In the genomic region with DNA sequence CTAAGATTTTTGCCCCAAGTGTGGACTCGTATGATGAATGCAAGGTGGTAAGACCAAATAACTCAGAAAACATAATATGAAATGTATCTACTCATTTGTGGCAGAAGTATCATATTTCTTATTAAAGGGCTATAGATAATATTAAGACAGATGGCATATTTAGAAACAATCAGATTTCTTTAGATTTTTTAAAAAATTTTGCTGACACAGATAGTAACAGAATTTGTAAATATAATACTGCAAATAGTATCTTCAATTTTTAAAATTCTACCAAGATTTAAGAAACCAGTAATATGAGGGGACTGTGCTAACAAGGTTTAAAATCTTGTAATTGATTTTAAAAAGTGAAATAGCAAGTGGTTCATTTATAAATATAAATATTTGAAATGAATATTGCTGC, we compare ENCODE assay signal across 38 cellular contexts.
"Had no signal": no experiment of that assay in that cellular context is flagged by ENCODE, and none has a peak within 500 bp of the region (broad histone marks: within the 10 kb centered on the region; RNA-seq: fewer than 3 reads in every experiment).

No MANE protein-coding gene starts in this region.

- H3K9me3 Mint-ChIP-seq: activated naive CD4-positive, alpha-beta T cell treated with anti-CD3 and anti-CD28 coated beads for 36 hours; activated naive CD4-positive, alpha-beta T cell treated with anti-CD3 and anti-CD28 coated beads, Interleukin-2, amount 50 U/mL, for 24 hours; activated naive CD8-positive, alpha-beta T cell treated with anti-CD3 and anti-CD28 coated beads for 36 hours; activated naive CD8-positive, alpha-beta T cell treated with anti-CD3 and anti-CD28 coated beads, Interleukin-2, amount 10 ng/mL, durations not matched to agents 7 days and 5 days; activated T-cell treated with anti-CD3 and anti-CD28 coated beads, Interleukin-2, amount 50 U/mL, for 24 hours; activated T-cell treated with anti-CD3 and anti-CD28 coated beads, Interleukin-2, amount 50 U/mL, for 4 hours; activated T-helper 1 cell treated with anti-CD3 and anti-CD28 coated beads, Interleukin-12 subunit alpha, Interleukin-12 subunit beta, Interleukin-2, Interleukin-4 antibody, amounts not matched to agents 30 ng/mL and 10 ng/mL and 1 ng/mL, durations not matched to agents 14 hours and 24 hours and 36 hours; activated T-helper 2 cell treated with anti-CD3 and anti-CD28 coated beads, Interferon-gamma antibody, Interleukin-2, Interleukin-4, amounts not matched to agents 10 μg/mL and 5 μg/mL and 100 μg/mL, durations not matched to agents 14 hours and 24 hours and 36 hours had no signal

- H3K27ac Mint-ChIP-seq: activated naive CD4-positive, alpha-beta T cell treated with anti-CD3 and anti-CD28 coated beads for 36 hours; activated naive CD4-positive, alpha-beta T cell treated with anti-CD3 and anti-CD28 coated beads, Interleukin-2, amount 10 ng/mL, durations not matched to agents 7 days and 5 days; activated naive CD4-positive, alpha-beta T cell treated with anti-CD3 and anti-CD28 coated beads, Interleukin-2, amount 50 U/mL, for 24 hours; activated naive CD4-positive, alpha-beta T cell treated with anti-CD3 and anti-CD28 coated beads, Interleukin-2, amount 50 U/mL, for 72 hours; activated naive CD8-positive, alpha-beta T cell; activated naive CD8-positive, alpha-beta T cell treated with anti-CD3 and anti-CD28 coated beads for 36 hours; activated naive CD8-positive, alpha-beta T cell treated with anti-CD3 and anti-CD28 coated beads, Interleukin-2, amount 10 ng/mL, durations not matched to agents 7 days and 5 days; activated T-cell treated with anti-CD3 and anti-CD28 coated beads, Interleukin-2, amount 50 U/mL, for 24 hours; activated T-cell treated with anti-CD3 and anti-CD28 coated beads, Interleukin-2, amount 50 U/mL, for 72 hours; activated T-helper 1 cell treated with anti-CD3 and anti-CD28 coated beads, Interleukin-12 subunit alpha, Interleukin-12 subunit beta, Interleukin-2, Interleukin-4 antibody, amounts not matched to agents 30 ng/mL and 10 ng/mL and 1 ng/mL, durations not matched to agents 14 hours and 24 hours and 36 hours; activated T-helper 17 cell treated with anti-CD3 and anti-CD28 coated beads, Interleukin-2, amount 50 U/mL, for 72 hours; activated T-helper 2 cell treated with anti-CD3 and anti-CD28 coated beads, Interferon-gamma antibody, Interleukin-2, Interleukin-4, amounts not matched to agents 10 μg/mL and 5 μg/mL and 100 μg/mL, durations not matched to agents 14 hours and 24 hours and 36 hours; brain had no signal

- H3K4me3 Mint-ChIP-seq: activated naive CD4-positive, alpha-beta T cell treated with anti-CD3 and anti-CD28 coated beads for 36 hours; activated naive CD4-positive, alpha-beta T cell treated with anti-CD3 and anti-CD28 coated beads, Interleukin-2, amount 10 ng/mL, durations not matched to agents 7 days and 5 days; activated naive CD4-positive, alpha-beta T cell treated with anti-CD3 and anti-CD28 coated beads, Interleukin-2, amount 50 U/mL, for 24 hours; activated naive CD8-positive, alpha-beta T cell; activated naive CD8-positive, alpha-beta T cell treated with anti-CD3 and anti-CD28 coated beads for 36 hours; activated naive CD8-positive, alpha-beta T cell treated with anti-CD3 and anti-CD28 coated beads, Interleukin-2, amount 10 ng/mL, durations not matched to agents 7 days and 5 days; activated T-cell treated with anti-CD3 and anti-CD28 coated beads, Interleukin-2, amount 50 U/mL, for 24 hours; activated T-cell treated with anti-CD3 and anti-CD28 coated beads, Interleukin-2, amount 50 U/mL, for 4 hours; activated T-cell treated with anti-CD3 and anti-CD28 coated beads, Interleukin-2, amount 50 U/mL, for 72 hours; activated T-helper 1 cell treated with anti-CD3 and anti-CD28 coated beads, Interleukin-12 subunit alpha, Interleukin-12 subunit beta, Interleukin-2, Interleukin-4 antibody, amounts not matched to agents 30 ng/mL and 10 ng/mL and 1 ng/mL, durations not matched to agents 14 hours and 24 hours and 36 hours; activated T-helper 17 cell treated with anti-CD3 and anti-CD28 coated beads, Interleukin-2, amount 50 U/mL, for 72 hours; brain; central memory CD8-positive, alpha-beta T cell had no signal

- H3K27me3 ChIP-seq: adrenal gland, ascending aorta, body of pancreas, brain microvascular endothelial cell, breast epithelium, cardiac muscle cell had no signal

- H3K36me3 ChIP-seq: adrenal gland, ascending aorta, brain microvascular endothelial cell, breast epithelium, cardiac muscle cell had no signal

- FAIRE-seq: astrocyte, bronchial epithelial cell had no signal

- H3K4me1 Mint-ChIP-seq: activated naive CD4-positive, alpha-beta T cell treated with anti-CD3 and anti-CD28 coated beads, Interleukin-2, amount 10 ng/mL, durations not matched to agents 7 days and 5 days; activated naive CD4-positive, alpha-beta T cell treated with anti-CD3 and anti-CD28 coated beads, Interleukin-2, amount 50 U/mL, for 24 hours; activated naive CD8-positive, alpha-beta T cell treated with anti-CD3 and anti-CD28 coated beads for 36 hours; activated naive CD8-positive, alpha-beta T cell treated with anti-CD3 and anti-CD28 coated beads, Interleukin-2, amount 10 ng/mL, durations not matched to agents 7 days and 5 days; activated T-helper 17 cell treated with anti-CD3 and anti-CD28 coated beads, Interleukin-2, amount 50 U/mL, for 72 hours; central memory CD8-positive, alpha-beta T cell had no signal

- H3K4me3 ChIP-seq: adrenal gland, ascending aorta, body of pancreas, breast epithelium, cardiac muscle cell had no signal

- H3K9me3 ChIP-seq: adrenal gland, ascending aorta, body of pancreas, breast epithelium had no signal

- H3K27ac ChIP-seq: adrenal gland, ascending aorta, body of pancreas, brain microvascular endothelial cell, breast epithelium, cardiac muscle cell had no signal

- ATAC-seq: activated naive CD4-positive, alpha-beta T cell treated with anti-CD3 and anti-CD28 coated beads, Interleukin-2, amount 50 U/mL, for 72 hours; activated T-cell treated with anti-CD3 and anti-CD28 coated beads, Interleukin-2, amount 50 U/mL, for 4 hours; activated T-cell treated with anti-CD3 and anti-CD28 coated beads, Interleukin-2, amount 50 U/mL, for 72 hours; activated T-helper 17 cell treated with anti-CD3 and anti-CD28 coated beads, Interleukin-2, amount 50 U/mL, for 72 hours; body of pancreas had no signal

- H3K4me1 ChIP-seq: adrenal gland, ascending aorta, body of pancreas, breast epithelium had no signal

- H3K27me3 Mint-ChIP-seq: activated naive CD4-positive, alpha-beta T cell treated with anti-CD3 and anti-CD28 coated beads, Interleukin-2, amount 10 ng/mL, durations not matched to agents 7 days and 5 days; activated naive CD4-positive, alpha-beta T cell treated with anti-CD3 and anti-CD28 coated beads, Interleukin-2, amount 50 U/mL, for 24 hours; activated naive CD8-positive, alpha-beta T cell; activated naive CD8-positive, alpha-beta T cell treated with anti-CD3 and anti-CD28 coated beads for 36 hours; activated naive CD8-positive, alpha-beta T cell treated with anti-CD3 and anti-CD28 coated beads, Interleukin-2, amount 10 ng/mL, durations not matched to agents 7 days and 5 days; activated T-cell treated with anti-CD3 and anti-CD28 coated beads, Interleukin-2, amount 50 U/mL, for 24 hours; activated T-helper 17 cell treated with anti-CD3 and anti-CD28 coated beads, Interleukin-2, amount 50 U/mL, for 72 hours; central memory CD8-positive, alpha-beta T cell had no signal

- H3K36me3 Mint-ChIP-seq: activated naive CD4-positive, alpha-beta T cell treated with anti-CD3 and anti-CD28 coated beads, Interleukin-2, amount 10 ng/mL, durations not matched to agents 7 days and 5 days; activated naive CD4-positive, alpha-beta T cell treated with anti-CD3 and anti-CD28 coated beads, Interleukin-2, amount 50 U/mL, for 24 hours; activated naive CD4-positive, alpha-beta T cell treated with anti-CD3 and anti-CD28 coated beads, Interleukin-2, amount 50 U/mL, for 72 hours; activated naive CD8-positive, alpha-beta T cell; activated naive CD8-positive, alpha-beta T cell treated with anti-CD3 and anti-CD28 coated beads for 36 hours; activated naive CD8-positive, alpha-beta T cell treated with anti-CD3 and anti-CD28 coated beads, Interleukin-2, amount 10 ng/mL, durations not matched to agents 7 days and 5 days; brain had no signal

- DNase-seq: activated effector memory CD4-positive, alpha-beta T cell treated with anti-CD3 and anti-CD28 coated beads, Interleukin-2, amount 50 U/mL, for 16 hours; activated effector memory CD4-positive, alpha-beta T cell treated with Interleukin-2 at 50 U/mL for 16 hours; activated gamma-delta T cell; activated gamma-delta T cell treated with Interleukin-2 at 50 U/mL for 16 hours; activated naive CD4-positive, alpha-beta T cell; activated naive CD4-positive, alpha-beta T cell treated with anti-CD3 and anti-CD28 coated beads for 36 hours; activated naive CD4-positive, alpha-beta T cell treated with anti-CD3 and anti-CD28 coated beads, Interleukin-2, amount 10 ng/mL, durations not matched to agents 7 days and 5 days; activated naive CD4-positive, alpha-beta T cell treated with anti-CD3 and anti-CD28 coated beads, Interleukin-2, amount 50 U/mL, for 16 hours; activated naive CD4-positive, alpha-beta T cell treated with Interleukin-2 at 50 U/mL for 16 hours; activated naive CD8-positive, alpha-beta T cell treated with anti-CD3 and anti-CD28 coated beads for 36 hours; activated naive CD8-positive, alpha-beta T cell treated with anti-CD3 and anti-CD28 coated beads, Interleukin-2, amount 10 ng/mL, durations not matched to agents 7 days and 5 days; activated T-cell treated with anti-CD3 and anti-CD28 coated beads, Interleukin-2, amount 50 U/mL, for 24 hours; activated T-cell treated with anti-CD3 and anti-CD28 coated beads, Interleukin-2, amount 50 U/mL, for 4 hours; activated T-cell treated with anti-CD3 and anti-CD28 coated beads, Interleukin-2, amount 50 U/mL, for 48 hours; activated T-cell treated with anti-CD3 and anti-CD28 coated beads, Interleukin-2, amount 50 U/mL, for 72 hours; adrenal gland; amniotic stem cell; amygdala; anterior cingulate cortex; aorta; body of pancreas; brain microvascular endothelial cell; caudate nucleus; central memory CD4-positive, alpha-beta T cell; cerebellar nuclear complex had no signal
